In genomic region chr18:48817021-48817461, GRCh38 we compare ENCODE assay signal across 17 cellular contexts.
A peak's percentile ranks its signal among the peaks of the same experiment; 100 is the strongest.
DNase-seq lines count a peak whose midpoint lies in the region; ATAC-seq and TF ChIP-seq lines count a peak whose summit lies in the region.
"Had no signal": no experiment of that assay in that cellular context is flagged by ENCODE, and none has a peak within 500 bp of the region (broad histone marks: within the 10 kb centered on the region; RNA-seq: fewer than 3 reads in every experiment).

No MANE protein-coding gene starts in this region.

- no peak overlapping the region for H3K27ac ChIP-seq in transverse colon
- no peak overlapping the region for H3K27ac ChIP-seq in foreskin keratinocyte
- H3K27ac ChIP-seq: esophagus squamous epithelium, RWPE1, vagina had no signal

- in situ Hi-C loops in transverse colon (cut with MboI; ENCODE audit: low pct_ligation_motif_present in 1 of 4, low pct_unique_long_range_greater_than_20kb in 1 of 4, low sequenced_read_pairs in 3 of 4) = no loop called here

- ATAC-seq in left lobe of liver = no peak
- no peak for ATAC-seq in foreskin keratinocyte
- ATAC-seq: activated naive CD4-positive, alpha-beta T cell treated with anti-CD3 and anti-CD28 coated beads, Interleukin-2, amount 50 U/mL, for 72 hours; CD8-positive, alpha-beta T cell had no signal

- no peak for TF ChIP-seq POLR2A in transverse colon (IDR thresholded peaks at IDR 0.05)

- DNase-seq in activated gamma-delta T cell (lab: John Stamatoyannopoulos, UW) (peak; percentile 27), activated gamma-delta T cell treated with Interleukin-2 at 50 U/mL for 16 hours (no peak), left lobe of liver (ENCODE audit: low spot score) (peak; percentile 34), transverse colon (peak; percentile 5), GF-D8 (lab: John Stamatoyannopoulos, UW) (no peak), foreskin keratinocyte (no peak)
- peak; percentile 13 for DNase-seq in activated CD8-positive, alpha-beta memory T cell treated with anti-CD3 and anti-CD28 coated beads, Interleukin-2, amount 50 U/mL, for 4 hours
- DNase-seq in central memory CD4-positive, alpha-beta T cell = no peak
- DNase-seq: ACHN, esophagus squamous epithelium, NCI-H1436, NCI-H226, SW 1271 had no signal

- H3K36me3 ChIP-seq in transverse colon = no peaks in the 10 kb centered on the region

- H3K4me1 ChIP-seq in transverse colon (peaks cover 0 to 34% (median 16%) of the 10 kb centered on the region in 4 donors), foreskin keratinocyte (peaks cover 4% of the 10 kb centered on the region)

- H3K27me3 ChIP-seq in transverse colon = no peaks in the 10 kb centered on the region
- no peaks in the 10 kb centered on the region for H3K27me3 ChIP-seq in foreskin keratinocyte
- H3K27me3 ChIP-seq: esophagus squamous epithelium, vagina had no signal

- H3K4me3 ChIP-seq in transverse colon = no peak overlapping the region
- H3K4me3 ChIP-seq: esophagus squamous epithelium, vagina had no signal

- TF ChIP-seq EP300 in transverse colon (IDR thresholded peaks at IDR 0.05; ENCODE audit: low read depth) = no peak

- TF ChIP-seq CTCF in transverse colon (IDR thresholded peaks at IDR 0.05) (no peak), foreskin keratinocyte (conservative IDR thresholded peaks at IDR 0.05) (no peak)

- intact Hi-C loops in transverse colon (cut with DNase I; ENCODE audit: low total_unique reads) = no loop called here

- H3K9me3 ChIP-seq in transverse colon = no peaks in the 10 kb centered on the region
- H3K9me3 ChIP-seq: esophagus squamous epithelium, vagina had no signal

- WGBS in transverse colon (ENCODE audit: low coverage in 1 of 2), 2 donors = 94% methylated on average over 17 of the region's 17 CpGs; no CpG with 5 or more reads in 1 of the 2 donors

Comparison
In these comparisons a context has a peak if more than half of its experiments do, and no peak if none do; other contexts are left out.
1. DNase-seq: peak in activated gamma-delta T cell (single experiment), activated CD8-positive, alpha-beta memory T cell treated with anti-CD3 and anti-CD28 coated beads, Interleukin-2, amount 50 U/mL, for 4 hours (single experiment), left lobe of liver (single experiment) and transverse colon (single experiment); none in activated gamma-delta T cell treated with Interleukin-2 at 50 U/mL for 16 hours (single experiment), GF-D8 (single experiment), foreskin keratinocyte (0 of 2) and central memory CD4-positive, alpha-beta T cell (single experiment).